8 cellular contexts compared by ENCODE assay signal in the genomic region with DNA sequence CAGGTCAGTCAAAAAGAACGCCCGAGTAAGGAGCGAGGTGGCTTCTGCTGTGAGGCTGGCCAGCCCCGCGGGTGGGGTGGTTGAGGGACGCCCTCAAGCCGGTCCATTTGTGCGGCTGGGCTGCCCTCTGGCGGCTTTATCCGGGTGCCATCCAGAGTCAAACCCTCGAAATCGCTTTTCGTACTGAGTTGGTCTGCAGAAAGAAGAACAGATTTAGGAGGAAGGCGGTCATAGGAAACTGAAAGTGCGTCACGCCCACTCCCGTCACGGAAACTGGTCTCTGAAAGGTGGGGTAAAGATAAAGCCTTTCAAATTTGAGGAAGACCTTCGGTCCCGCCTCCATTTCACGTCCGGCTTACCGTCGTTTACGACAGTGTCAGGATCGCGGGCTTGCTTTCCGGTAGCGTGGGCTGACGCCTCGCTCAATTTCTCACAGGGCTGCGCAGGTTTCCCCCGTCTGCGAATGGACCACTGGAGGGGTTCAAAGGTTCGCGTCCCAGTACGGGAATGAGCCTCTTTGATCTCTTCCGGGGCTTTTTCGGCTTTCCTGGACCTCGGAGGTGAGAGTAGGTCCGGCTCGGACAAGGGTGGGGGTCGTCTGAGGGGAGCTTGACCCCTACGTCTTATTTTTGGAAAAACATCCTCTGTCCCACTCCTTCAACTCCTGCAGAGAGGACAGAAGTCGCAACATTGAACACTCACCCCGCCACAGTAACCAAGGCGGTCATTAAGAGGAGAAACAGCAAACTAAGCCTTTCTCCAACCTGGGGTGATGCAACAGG. TPM values are rescaled to one million over a fixed set of nuclear protein-coding genes. Genes with fewer than 3 reads are reported as not detected.
DNase-seq lines count a peak whose midpoint lies in the region; ATAC-seq and TF ChIP-seq lines count a peak whose summit lies in the region.

Gene HAX1 (plus strand): TSS at position 413 of the 782 bp plus-strand sequence. CDS start 95 bp downstream, at position 508.

- H3K27ac Mint-ChIP-seq in activated CD4-positive, alpha-beta T cell treated with anti-CD3 and anti-CD28 coated beads, Interleukin-2, amount 10 ng/mL, durations not matched to agents 7 days and 5 days: peak within 1 kb of the TSS; percentile 97
- peak within 1 kb of the TSS; percentile 97 for H3K27ac Mint-ChIP-seq in dendritic cell treated with granulocyte-macrophage colony-stimulating factor and Interleukin-4, amounts not matched to agents 40 ng/mL and 50 ng/mL, for 4 days

- peak within 1 kb of the TSS; percentile 87 to 96 (median 90) for H3K4me2 ChIP-seq in BLaER1 treated with 17β-estradiol and CSF1 and Interleukin-3, amounts not matched to agents 10 nM and 100 nM

- DNase-seq in GM19240 (ENCODE audit: insufficient read length, low spot score) (peak; percentile 88), NCI-H526 treated with DMSO at 0.1 percent for 48 hours (lab: John Stamatoyannopoulos, UW) (peak; percentile 97), left lung (peak; percentile 94 to 96)
- peak; percentile 98 for DNase-seq in activated CD4-positive, alpha-beta T cell treated with anti-CD3 and anti-CD28 coated beads, Interleukin-2, amount 10 ng/mL, durations not matched to agents 7 days and 5 days
- DNase-seq in stimulated activated CD4-positive, alpha-beta T cell treated with anti-CD3 and anti-CD28 coated beads, Interleukin-4, amount 100 ng/mL, for 1 hour: peak; percentile 97

- peak; percentile 76 for ATAC-seq in HG03469 (IDR thresholded peaks at IDR 0.05; ENCODE audit: unreplicated experiment)
- ATAC-seq in left lung: peak; percentile 95

- peaks cover 54 to 75% (median 67%) of the 10 kb centered on the region in 11 experiments for H3K36me3 ChIP-seq in BLaER1 treated with 17β-estradiol and CSF1 and Interleukin-3, amounts not matched to agents 10 nM and 100 nM
- H3K36me3 ChIP-seq in left lung: peaks cover 4 to 62% of the 10 kb centered on the region in 2 donors

- H4K20me1 ChIP-seq in BLaER1 treated with 17β-estradiol and CSF1 and Interleukin-3, amounts not matched to agents 10 nM and 100 nM: peaks cover 0 to 15% (median 0%) of the 10 kb centered on the region in 11 experiments; a peak in 1 of 22 replicates

- no peaks in the 10 kb centered on the region for H3K27me3 Mint-ChIP-seq in activated CD4-positive, alpha-beta T cell treated with anti-CD3 and anti-CD28 coated beads, Interleukin-2, amount 10 ng/mL, durations not matched to agents 7 days and 5 days
- H3K27me3 Mint-ChIP-seq in dendritic cell treated with granulocyte-macrophage colony-stimulating factor and Interleukin-4, amounts not matched to agents 40 ng/mL and 50 ng/mL, for 4 days: no peaks in the 10 kb centered on the region

- CTCF ChIA-PET in activated CD4-positive, alpha-beta T cell treated with anti-CD3 and anti-CD28 coated beads, Interleukin-2, amount 10 ng/mL, durations not matched to agents 7 days and 5 days (lab: Charles Lee): interaction anchor here (0.5 to 1.7 kb wide), 17 partner anchors 9 to 274 kb away, joined by 3 to 9 read pairs (median 3); no protein-coding TSS in a partner anchor

- peak within 1 kb of the TSS; percentile 77 to 93 (median 84) for H3K4me3 ChIP-seq in BLaER1 treated with 17β-estradiol and CSF1 and Interleukin-3, amounts not matched to agents 10 nM and 100 nM
- peak within 1 kb of the TSS; percentile 66 to 82 for H3K4me3 ChIP-seq in left lung

- POLR2A ChIA-PET in activated CD4-positive, alpha-beta T cell treated with anti-CD3 and anti-CD28 coated beads, Interleukin-2, amount 10 ng/mL, durations not matched to agents 7 days and 5 days (lab: Charles Lee): interaction anchor here (0.6 kb wide), 1 partner anchor 309 kb away, joined by 3 read pairs; the partner anchor contains the start of gene SLC39A1

- H3K36me3 Mint-ChIP-seq in activated CD4-positive, alpha-beta T cell treated with anti-CD3 and anti-CD28 coated beads, Interleukin-2, amount 10 ng/mL, durations not matched to agents 7 days and 5 days (ENCODE audit: low read depth): peaks cover 44% of the 10 kb centered on the region
- peaks cover 71% of the 10 kb centered on the region for H3K36me3 Mint-ChIP-seq in dendritic cell treated with granulocyte-macrophage colony-stimulating factor and Interleukin-4, amounts not matched to agents 40 ng/mL and 50 ng/mL, for 4 days (ENCODE audit: low read depth)

- TF ChIP-seq CTCF in left lung (IDR thresholded peaks at IDR 0.05): peak; percentile 56 to 70

- peak within 1 kb of the TSS; percentile 89 for H3K4me3 Mint-ChIP-seq in activated CD4-positive, alpha-beta T cell treated with anti-CD3 and anti-CD28 coated beads, Interleukin-2, amount 10 ng/mL, durations not matched to agents 7 days and 5 days
- H3K4me3 Mint-ChIP-seq in dendritic cell treated with granulocyte-macrophage colony-stimulating factor and Interleukin-4, amounts not matched to agents 40 ng/mL and 50 ng/mL, for 4 days: peak within 1 kb of the TSS; percentile 89

- no peaks in the 10 kb centered on the region for H3K27me3 ChIP-seq in BLaER1 treated with 17β-estradiol and CSF1 and Interleukin-3, amounts not matched to agents 10 nM and 100 nM
- no peaks in the 10 kb centered on the region for H3K27me3 ChIP-seq in left lung

- H3K27ac ChIP-seq in BLaER1 treated with 17β-estradiol and CSF1 and Interleukin-3, amounts not matched to agents 10 nM and 100 nM: peak within 1 kb of the TSS; percentile 78 to 90 (median 86)
- H3K27ac ChIP-seq in left lung: peak within 1 kb of the TSS; percentile 84 to 92

- H3K9me3 ChIP-seq in BLaER1 treated with 17β-estradiol and CSF1 and Interleukin-3, amounts not matched to agents 10 nM and 100 nM (replicated peaks in 1 of 11): no peaks in the 10 kb centered on the region
- H3K9me3 ChIP-seq in left lung: no peaks in the 10 kb centered on the region

- intact Hi-C loops in dendritic cell treated with granulocyte-macrophage colony-stimulating factor and Interleukin-4, amounts not matched to agents 40 ng/mL and 50 ng/mL, for 4 days (cut with micrococcal nuclease): loop anchor here (1.0 to 5.0 kb wide), 4 partner anchors 52 to 275 kb away; partner anchors contain the start of gene UBAP2L
- intact Hi-C loops in left lung (cut with DNase I): no loop called here

- peak within 1 kb of the TSS; percentile 86 to 92 (median 88) for H3K9ac ChIP-seq in BLaER1 treated with 17β-estradiol and CSF1 and Interleukin-3, amounts not matched to agents 10 nM and 100 nM

- H3K4me1 ChIP-seq in BLaER1 treated with 17β-estradiol and CSF1 and Interleukin-3, amounts not matched to agents 10 nM and 100 nM: peaks cover 23 to 37% (median 29%) of the 10 kb centered on the region in 10 experiments
- peaks cover 3 to 25% of the 10 kb centered on the region in 2 donors for H3K4me1 ChIP-seq in left lung

- H3K9me3 Mint-ChIP-seq in activated CD4-positive, alpha-beta T cell treated with anti-CD3 and anti-CD28 coated beads, Interleukin-2, amount 10 ng/mL, durations not matched to agents 7 days and 5 days: no peaks in the 10 kb centered on the region
- H3K9me3 Mint-ChIP-seq in dendritic cell treated with granulocyte-macrophage colony-stimulating factor and Interleukin-4, amounts not matched to agents 40 ng/mL and 50 ng/mL, for 4 days: no peaks in the 10 kb centered on the region

- H3K4me1 Mint-ChIP-seq in activated CD4-positive, alpha-beta T cell treated with anti-CD3 and anti-CD28 coated beads, Interleukin-2, amount 10 ng/mL, durations not matched to agents 7 days and 5 days: peaks cover 41% of the 10 kb centered on the region
- H3K4me1 Mint-ChIP-seq in dendritic cell treated with granulocyte-macrophage colony-stimulating factor and Interleukin-4, amounts not matched to agents 40 ng/mL and 50 ng/mL, for 4 days (ENCODE audit: low read depth): peaks cover 40% of the 10 kb centered on the region

RNA-seq across cellular contexts. Expression of gene HAX1, which starts in this region (rescaled TPM):
- total RNA-seq in activated CD4-positive, alpha-beta T cell treated with anti-CD3 and anti-CD28 coated beads, Interleukin-2, amount 10 ng/mL, durations not matched to agents 7 days and 5 days: 100 to 1,000 TPM; 107 to 126 TPM
- 10 to 100 TPM; 71.6 to 82.6 TPM for total RNA-seq in left lung

Comparison
In these comparisons a context has a peak if more than half of its experiments do, and no peak if none do; other contexts are left out.
1. Peak in every context shown above with its lines: DNase-seq, ATAC-seq, H3K4me3 ChIP-seq and H3K27ac ChIP-seq.